Comparison of ENCODE assay signal across 22 cellular contexts in the genomic region with DNA sequence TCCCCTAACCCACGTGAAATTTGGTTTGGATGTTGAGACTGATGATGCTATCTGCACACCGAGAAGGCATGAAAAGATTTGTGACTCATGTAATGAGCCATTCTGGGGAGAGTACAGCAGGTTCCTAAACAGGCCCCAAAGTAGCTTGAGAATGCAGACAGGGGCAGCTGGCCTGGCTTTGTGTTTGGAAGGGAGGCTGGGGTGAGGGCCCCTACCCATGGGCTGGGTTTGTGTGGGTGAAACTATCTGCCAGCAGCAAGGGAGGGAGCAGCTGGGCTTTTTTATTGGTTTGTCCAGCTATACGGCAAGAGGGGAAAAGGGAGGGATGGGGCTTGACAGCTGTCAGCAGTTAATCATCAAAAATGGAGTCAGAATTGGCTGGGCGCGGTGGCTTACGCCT. TPM values are rescaled to one million over a fixed set of nuclear protein-coding genes. Genes with fewer than 3 reads are reported as not detected.
DNase-seq lines count a peak whose midpoint lies in the region; ATAC-seq and TF ChIP-seq lines count a peak whose summit lies in the region.
"Had no signal": no experiment of that assay in that cellular context is flagged by ENCODE, and none has a peak within 500 bp of the region (broad histone marks: within the 10 kb centered on the region; RNA-seq: fewer than 3 reads in every experiment).

No MANE protein-coding gene starts in this region.

- ATAC-seq in activated CD8-positive, alpha-beta T cell treated with anti-CD3 and anti-CD28 coated beads, Interleukin-2, amount 10 ng/mL, durations not matched to agents 7 days and 5 days, result no peak
- ATAC-seq in GM21367 (IDR thresholded peaks at IDR 0.05; ENCODE audit: unreplicated experiment), result no peak
- ATAC-seq: effector memory CD8-positive, alpha-beta T cell; left colon; psoas muscle had no signal

- H2AFZ ChIP-seq in ACC112 (ENCODE audit: low read length, unreplicated experiment), result peak overlapping the region; percentile 82

- CTCF ChIA-PET in HEK293 (lab: Yijun Ruan, JAX), result interaction anchor here (0.6 to 3.3 kb wide), 2 partner anchors 10 to 322 kb away, joined by 4 to 17 read pairs; no protein-coding TSS in a partner anchor
- CTCF ChIA-PET in activated CD8-positive, alpha-beta T cell treated with anti-CD3 and anti-CD28 coated beads, Interleukin-2, amount 10 ng/mL, durations not matched to agents 7 days and 5 days (lab: Charles Lee), result interaction anchor here (1.2 to 1.9 kb wide), 2 partner anchors 17 to 71 kb away, joined by 3 to 8 read pairs; no protein-coding TSS in a partner anchor

- no peaks in the 10 kb centered on the region for H3K9me3 Mint-ChIP-seq in activated CD8-positive, alpha-beta T cell treated with anti-CD3 and anti-CD28 coated beads, Interleukin-2, amount 10 ng/mL, durations not matched to agents 7 days and 5 days (ENCODE audit: insufficient read depth)
- H3K9me3 Mint-ChIP-seq: effector memory CD8-positive, alpha-beta T cell; T-helper 2 cell treated with Interferon-gamma antibody and Interleukin-4, amounts not matched to agents 5 μg/mL and 100 μg/mL, for 36 hours had no signal

- H3K36me3 Mint-ChIP-seq in activated CD8-positive, alpha-beta T cell treated with anti-CD3 and anti-CD28 coated beads, Interleukin-2, amount 10 ng/mL, durations not matched to agents 7 days and 5 days (ENCODE audit: low read depth), result no peaks in the 10 kb centered on the region

- peak overlapping the region; percentile 80 for H3K27ac ChIP-seq in ACC112 (ENCODE audit: low read depth, low read length)
- no peak overlapping the region for H3K27ac ChIP-seq in HEK293 (ENCODE audit: extremely low read depth, low read depth, low read length)
- no peak overlapping the region for H3K27ac ChIP-seq in brain microvascular endothelial cell
- H3K27ac ChIP-seq: HL-60, psoas muscle, testis had no signal

- peaks cover 16% of the 10 kb centered on the region for H3K27me3 Mint-ChIP-seq in activated CD8-positive, alpha-beta T cell treated with anti-CD3 and anti-CD28 coated beads, Interleukin-2, amount 10 ng/mL, durations not matched to agents 7 days and 5 days (ENCODE audit: low read depth)

- H3K36me3 ChIP-seq in ACC112 (ENCODE audit: insufficient read depth, low read length), result no peaks in the 10 kb centered on the region
- H3K36me3 ChIP-seq in HEK293 (ENCODE audit: control insufficient read depth in 2 of 2, insufficient read depth in 1 of 2, low read length in 2 of 2), result no peaks in the 10 kb centered on the region
- H3K36me3 ChIP-seq in brain microvascular endothelial cell (replicated peaks), result no peaks in the 10 kb centered on the region

- H3K4me3 ChIP-seq in ACC112 (ENCODE audit: low read depth, low read length) (no peak overlapping the region), HEK293 (ENCODE audit: low read depth, low read length) (no peak overlapping the region), brain microvascular endothelial cell (ENCODE audit: low read depth, low read length) (no peak overlapping the region)
- H3K4me3 ChIP-seq: psoas muscle, testis had no signal

- H3K27me3 ChIP-seq in ACC112 (ENCODE audit: insufficient read depth, low read length), result no peaks in the 10 kb centered on the region
- no peaks in the 10 kb centered on the region for H3K27me3 ChIP-seq in brain microvascular endothelial cell (replicated peaks)
- H3K27me3 ChIP-seq: testis had no signal

- H3K27ac Mint-ChIP-seq in activated CD8-positive, alpha-beta T cell treated with anti-CD3 and anti-CD28 coated beads, Interleukin-2, amount 10 ng/mL, durations not matched to agents 7 days and 5 days, result no peak overlapping the region
- H3K27ac Mint-ChIP-seq: B cell; effector memory CD8-positive, alpha-beta T cell; T-helper 2 cell treated with Interferon-gamma antibody and Interleukin-4, amounts not matched to agents 5 μg/mL and 100 μg/mL, for 36 hours had no signal

- no peaks in the 10 kb centered on the region for H3K9me3 ChIP-seq in HEK293 (ENCODE audit: control insufficient read depth, insufficient read depth, low read depth, low read length)
- H3K9me3 ChIP-seq: psoas muscle, testis had no signal

- H3K4me1 Mint-ChIP-seq in activated CD8-positive, alpha-beta T cell treated with anti-CD3 and anti-CD28 coated beads, Interleukin-2, amount 10 ng/mL, durations not matched to agents 7 days and 5 days (ENCODE audit: low read depth), result no peaks in the 10 kb centered on the region

- H3K4me1 ChIP-seq in ACC112 (ENCODE audit: control insufficient read depth, insufficient read depth, low read length, unreplicated experiment) (peaks cover 17% of the 10 kb centered on the region), HEK293 (ENCODE audit: control insufficient read depth, insufficient read depth, low read length) (no peaks in the 10 kb centered on the region)
- H3K4me1 ChIP-seq: psoas muscle, testis had no signal

- TF ChIP-seq CTCF in HEK293 (tag by site-specific recombination; IDR thresholded peaks at IDR 0.05) (no peak), brain microvascular endothelial cell (IDR thresholded peaks at IDR 0.05; ENCODE audit: low read depth, low read length, missing control alignments) (no peak)

- no peaks in the 10 kb centered on the region for H3K79me2 ChIP-seq in ACC112 (ENCODE audit: control insufficient read depth, insufficient read depth, low read length, unreplicated experiment)

- DNase-seq in activated CD8-positive, alpha-beta T cell treated with anti-CD3 and anti-CD28 coated beads, Interleukin-2, amount 10 ng/mL, durations not matched to agents 7 days and 5 days, result peak; percentile 17
- DNase-seq in fibroblast of peridontal ligament (ENCODE audit: extremely low read depth) (peak; percentile 45), GM19240 (ENCODE audit: insufficient read length, low spot score) (no peak), brain microvascular endothelial cell (no peak), NCI-H1417 (lab: John Stamatoyannopoulos, UW) (no peak)
- DNase-seq: activated CD4-positive, alpha-beta T cell treated with anti-CD3 and anti-CD28 coated beads, Interleukin-2, amount 50 U/mL, for 1 hour; activated effector memory CD4-positive, alpha-beta T cell treated with Interleukin-2 at 50 U/mL for 16 hours; DMS153; effector memory CD8-positive, alpha-beta T cell; Karpas-422; left colon; NCI-H187 treated with DMSO at 0.1 percent for 48 hours; NCI-H748 treated with DMSO at 0.1 percent for 48 hours; psoas muscle; stimulated activated CD4-positive, alpha-beta T cell treated with anti-CD3 and anti-CD28 coated beads, Interleukin-1b, Interleukin-23, amount 100 ng/mL, for 48 hours; testis had no signal

- in situ Hi-C loops in brain microvascular endothelial cell (cut with HindIII; ENCODE audit: low pct_ligation_motif_present, low sequenced_read_pairs), result no loop called here

- no peak overlapping the region for H3K4me3 Mint-ChIP-seq in activated CD8-positive, alpha-beta T cell treated with anti-CD3 and anti-CD28 coated beads, Interleukin-2, amount 10 ng/mL, durations not matched to agents 7 days and 5 days
- H3K4me3 Mint-ChIP-seq: B cell; effector memory CD8-positive, alpha-beta T cell; T-helper 2 cell treated with Interferon-gamma antibody and Interleukin-4, amounts not matched to agents 5 μg/mL and 100 μg/mL, for 36 hours had no signal

- POLR2A ChIA-PET in HEK293 (lab: Yijun Ruan, JAX), result no interaction called here
- POLR2A ChIA-PET in activated CD8-positive, alpha-beta T cell treated with anti-CD3 and anti-CD28 coated beads, Interleukin-2, amount 10 ng/mL, durations not matched to agents 7 days and 5 days (lab: Charles Lee), result no interaction called here

TF ChIP-seq in HEK293, 187 proteins besides CTCF, POLR2A, EP300 and RAD21:
- TF ChIP-seq ZNF555 (tag by site-specific recombination; conservative IDR thresholded peaks at IDR 0.05) (no peak), ZNF600 (tag by site-specific recombination; IDR thresholded peaks at IDR 0.05) (peak; percentile 31; the same call in 1 of the 2 replicates)

RNA-seq across cellular contexts. Expression of a gene that starts 46.2 kb away (rescaled TPM):
- total RNA-seq in activated CD8-positive, alpha-beta T cell treated with anti-CD3 and anti-CD28 coated beads, Interleukin-2, amount 10 ng/mL, durations not matched to agents 7 days and 5 days, result 1 to 10 TPM; 1.3 to 1.7 TPM
- total RNA-seq: B cell had no signal

Comparison
In these comparisons a context has a peak if more than half of its experiments do, and no peak if none do; other contexts are left out.
1. DNase-seq: peak in activated CD8-positive, alpha-beta T cell treated with anti-CD3 and anti-CD28 coated beads, Interleukin-2, amount 10 ng/mL, durations not matched to agents 7 days and 5 days (single experiment) and fibroblast of peridontal ligament (single experiment); none in GM19240 (single experiment), brain microvascular endothelial cell (single experiment) and NCI-H1417 (0 of 3).